In the genomic region with DNA sequence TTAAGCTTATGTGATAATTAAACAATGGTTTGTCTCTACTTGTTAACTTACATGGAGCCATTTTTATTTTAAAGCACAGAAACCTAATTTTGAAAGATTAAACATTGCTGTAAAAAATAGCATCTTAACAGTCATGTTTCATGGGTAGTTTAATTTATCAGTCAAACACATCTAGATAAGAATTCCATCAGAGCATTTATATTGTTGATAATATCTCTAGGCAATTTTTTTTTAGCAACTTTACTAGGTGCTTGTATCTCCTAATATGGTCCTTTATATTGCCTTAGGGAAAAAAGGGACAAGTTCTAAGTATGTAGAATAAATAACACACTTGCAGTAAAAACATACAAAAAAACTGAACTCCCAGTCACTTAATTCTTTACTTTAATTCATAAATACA, we compare ENCODE assay signal across 11 cellular contexts. TPM values are rescaled to one million over a fixed set of nuclear protein-coding genes. Genes with fewer than 3 reads are reported as not detected.
DNase-seq lines count a peak whose midpoint lies in the region; TF ChIP-seq lines count a peak whose summit lies in the region.
"Had no signal": no experiment of that assay in that cellular context is flagged by ENCODE, and none has a peak within 500 bp of the region (broad histone marks: within the 10 kb centered on the region; RNA-seq: fewer than 3 reads in every experiment).

No MANE protein-coding gene starts in this region.

- H3K9me2 ChIP-seq in Karpas-422 (replicated peaks; ENCODE audit: insufficient read depth, low read length): no peaks in the 10 kb centered on the region

- no peaks in the 10 kb centered on the region for H3K27me3 ChIP-seq in tibial nerve
- no peaks in the 10 kb centered on the region for H3K27me3 ChIP-seq in Karpas-422 (ENCODE audit: low read length)

- no peak overlapping the region for H3K27ac ChIP-seq in coronary artery
- H3K27ac ChIP-seq in mesodermal cell (ENCODE audit: low read depth, low read length, severe bottlenecking): no peak overlapping the region
- H3K27ac ChIP-seq in tibial nerve: no peak overlapping the region
- H3K27ac ChIP-seq in Karpas-422 (ENCODE audit: low read length): no peak overlapping the region

- no peak for TF ChIP-seq CTCF in coronary artery (IDR thresholded peaks at IDR 0.05)
- no peak for TF ChIP-seq CTCF in tibial nerve (IDR thresholded peaks at IDR 0.05)

- no peaks in the 10 kb centered on the region for H3K79me2 ChIP-seq in Karpas-422 (ENCODE audit: low read length)

- peak; percentile 67 for DNase-seq in NCI-H1694 treated with DMSO at 0.1 percent for 48 hours (lab: John Stamatoyannopoulos, UW)
- DNase-seq in NCI-H1694 (lab: John Stamatoyannopoulos, UW): no peak
- no peak for DNase-seq in coronary artery (ENCODE audit: low spot score)
- DNase-seq in tibial nerve (ENCODE audit: low spot score in 2 of 2): no peak
- DNase-seq in ureter (ENCODE audit: low spot score): no peak
- DNase-seq in Karpas-422: no peak
- no peak for DNase-seq in HCEC 1CT
- DNase-seq: cortex of kidney; NCI-H1436; stimulated activated naive CD8-positive, alpha-beta T cell treated with anti-CD3 and anti-CD28 coated beads, Interleukin-15, amount 100 ng/mL, for 72 hours had no signal

- no peak overlapping the region for H3K4me2 ChIP-seq in Karpas-422 (ENCODE audit: low read depth, low read length, poor library complexity, severe bottlenecking)

- H3K9me3 ChIP-seq in mesodermal cell (ENCODE audit: control insufficient read depth, low read length) (no peaks in the 10 kb centered on the region), tibial nerve (no peaks in the 10 kb centered on the region), Karpas-422 (ENCODE audit: low read length) (no peaks in the 10 kb centered on the region)

- no peak for TF ChIP-seq POLR2A in tibial nerve (IDR thresholded peaks at IDR 0.05)

- peaks cover 8% of the 10 kb centered on the region for H3K4me1 ChIP-seq in mesodermal cell (ENCODE audit: control insufficient read depth, insufficient read depth, low read length, poor library complexity, severe bottlenecking)
- H3K4me1 ChIP-seq in tibial nerve: peaks cover 0 to 33% (median 0%) of the 10 kb centered on the region in 4 donors
- no peaks in the 10 kb centered on the region for H3K4me1 ChIP-seq in Karpas-422 (ENCODE audit: low read length)

- H3K4me3 ChIP-seq in coronary artery (peak overlapping the region; percentile 66), mesodermal cell (ENCODE audit: extremely low read depth, insufficient read depth, low read length, poor library complexity, severe bottlenecking) (peak overlapping the region; percentile 48), tibial nerve (peak overlapping the region; percentile 23 to 57 (median 33)), Karpas-422 (ENCODE audit: low read length) (no peak overlapping the region)

- no peak for TF ChIP-seq EP300 in tibial nerve (IDR thresholded peaks at IDR 0.05)

- no peak overlapping the region for H2AFZ ChIP-seq in Karpas-422 (ENCODE audit: low read length)

- H3K36me3 ChIP-seq in mesodermal cell (ENCODE audit: control insufficient read depth, insufficient read depth, low read length) (no peaks in the 10 kb centered on the region), tibial nerve (no peaks in the 10 kb centered on the region), Karpas-422 (ENCODE audit: insufficient read depth, low read length) (no peaks in the 10 kb centered on the region)

- H3K9ac ChIP-seq in Karpas-422 (ENCODE audit: low read length): no peak overlapping the region

- H4K20me1 ChIP-seq in Karpas-422 (ENCODE audit: insufficient read depth, low read depth, low read length): no peaks in the 10 kb centered on the region

RNA-seq across cellular contexts. Expression of a gene that starts 0.9 kb away (rescaled TPM):
- polyA plus RNA-seq in mesodermal cell (2013, experiment 1 of 2): 5.9 TPM
- polyA plus RNA-seq in mesodermal cell (2013, experiment 2 of 2): 4.6 TPM
- 1 to 10 TPM; 1.3 to 5.5 (median 2.6) TPM for total RNA-seq in tibial nerve
- 6.4 TPM for total RNA-seq in ureter
- total RNA-seq in Karpas-422 (2014; rRNA removed; shearing (Covaris generic); ENCODE audit: low replicate concordance): 6.0 and 16.8 TPM in 2 replicates
